In genomic region chr15:90164239-90164638, GRCh38 we compare ENCODE assay signal across 7 cellular contexts. TPM values are rescaled to one million over a fixed set of nuclear protein-coding genes. Genes with fewer than 3 reads are reported as not detected.
A peak's percentile ranks its signal among the peaks of the same experiment; 100 is the strongest.
DNase-seq lines count a peak whose midpoint lies in the region; ATAC-seq, FAIRE-seq and TF ChIP-seq lines count a peak whose summit lies in the region.
"Not testable (repeated sequence)": the region's sequence is repeated elsewhere in the genome, so short reads cannot be mapped to it uniquely, and the experiment has no call there.

No MANE protein-coding gene starts in this region.

- not testable (repeated sequence) for ATAC-seq in PC-3; RWPE2 (ENCODE audit: low read depth); K562; HepG2

- TF ChIP-seq EP300 in K562 (IDR thresholded peaks at IDR 0.05; ENCODE audit: low read length); HepG2 (IDR thresholded peaks at IDR 0.05; ENCODE audit: low read depth in 2 of 2, low read length in 2 of 2); HepG2 (CRISPR knock-in tag; IDR thresholded peaks at IDR 0.05; ENCODE audit: borderline replicate concordance): not testable (repeated sequence)

- H3K9me1 ChIP-seq in K562 (ENCODE audit: control insufficient read depth, insufficient read depth, low read length): not testable (repeated sequence)

- H3K4me1 ChIP-seq in PC-3 (ENCODE audit: insufficient read depth, low read length): peaks cover 68% of the 10 kb centered on the region
- H3K4me1 ChIP-seq in RWPE2 (ENCODE audit: insufficient read depth, poor library complexity, severe bottlenecking): peaks cover 58% of the 10 kb centered on the region
- H3K4me1 ChIP-seq in K562 (replicated peaks in 1 of 2; ENCODE audit: control insufficient read depth in 2 of 2, insufficient read depth in 2 of 2, low read length in 2 of 2): peaks cover 10 to 43% of the 10 kb centered on the region in 2 experiments; a peak in 4 of 5 replicates
- H3K4me1 ChIP-seq in HepG2 (ENCODE audit: insufficient read depth, low read length): peaks cover 83% of the 10 kb centered on the region
- H3K4me1 ChIP-seq in smooth muscle cell (ENCODE audit: low read depth): not testable (repeated sequence)

- POLR2A ChIA-PET in PC-3 (lab: Charles Lee; ENCODE audit: unreplicated experiment): not testable (repeated sequence)
- POLR2A ChIA-PET in K562 (lab: Yijun Ruan, JAX): interaction anchor here (1.1 kb wide), 1 partner anchor 36 kb away, joined by 3 read pairs; no protein-coding TSS in a partner anchor
- POLR2A ChIA-PET in HepG2 (lab: Yijun Ruan, JAX): interaction anchor here (0.7 kb wide), 1 partner anchor 26 kb away, joined by 3 read pairs; no protein-coding TSS in a partner anchor

- H4K20me1 ChIP-seq in PC-3 (ENCODE audit: low read length); K562 (replicated peaks; ENCODE audit: control insufficient read depth, insufficient read depth, low read length); HepG2 (ENCODE audit: insufficient read depth, low read length); smooth muscle cell (ENCODE audit: low read depth): not testable (repeated sequence)

- not testable (repeated sequence) for H3K9me3 Mint-ChIP-seq in Calu3 (ENCODE audit: low read depth, unreplicated experiment)

- FAIRE-seq in K562 (lab: Jason Lieb, UNC); HepG2 (lab: Jason Lieb, UNC): not testable (repeated sequence)

- not testable (repeated sequence) for BruUV-seq in Calu3 (replicated peaks; lab: Mats Ljungman, UMichigan); PC-3 (replicated peaks; lab: Mats Ljungman, UMichigan); K562 (replicated peaks; lab: Mats Ljungman, UMichigan); HepG2 (replicated peaks; lab: Mats Ljungman, UMichigan)

- intact Hi-C loops in Calu3 (cut with micrococcal nuclease; ENCODE audit: unreplicated experiment); K562 (cut with micrococcal nuclease); HepG2 (cut with micrococcal nuclease; ENCODE audit: unreplicated experiment): not testable (repeated sequence)
- intact Hi-C loops in PC-3 (cut with micrococcal nuclease): loop anchor here (5.0 kb wide), 1 partner anchor 238 kb away; no protein-coding TSS in a partner anchor

- not testable (repeated sequence) for TF ChIP-seq POLR2A in K562 (conservative IDR thresholded peaks at IDR 0.05); HepG2 (IDR thresholded peaks at IDR 0.05; ENCODE audit: insufficient read depth in 1 of 2, low read depth in 2 of 2, low read length in 2 of 2)

- peak overlapping the region; percentile 90; the same call in 1 of the 2 replicates for H3K9ac ChIP-seq in PC-3 (ENCODE audit: low read length)
- H3K9ac ChIP-seq in K562 (ENCODE audit: insufficient read depth in 1 of 2, low read depth in 2 of 2, low read length in 2 of 2); HepG2 (ENCODE audit: insufficient read depth, low read depth, low read length); smooth muscle cell (ENCODE audit: low read depth): not testable (repeated sequence)

- H3F3A ChIP-seq in PC-3 (ENCODE audit: low read length, unreplicated experiment) (peaks cover 21% of the 10 kb centered on the region), smooth muscle cell (ENCODE audit: low read depth) (peaks cover 23% of the 10 kb centered on the region)

- not testable (repeated sequence) for TF ChIP-seq RAD21 in K562 (CRISPR knock-in tag; conservative IDR thresholded peaks at IDR 0.05 in 1 of 2, IDR thresholded peaks at IDR 0.05 in 1 of 2); HepG2 (CRISPR knock-in tag; IDR thresholded peaks at IDR 0.05)

- not testable (repeated sequence) for DNase-seq in Calu3; PC-3; RWPE2 (ENCODE audit: low spot score); K562 (ENCODE audit: extremely low read depth in 1 of 4, low spot score in 3 of 4); epithelial cell of prostate (ENCODE audit: low read depth, low spot score); HepG2 (ENCODE audit: low spot score); smooth muscle cell (lab: John Stamatoyannopoulos, UW; ENCODE audit: unreplicated experiment)

- not testable (repeated sequence) for H2AFZ ChIP-seq in PC-3 (ENCODE audit: low read length); K562 (ENCODE audit: low read depth, low read length); HepG2 (ENCODE audit: low read length); smooth muscle cell (ENCODE audit: low read depth)

- H3K9me2 ChIP-seq in PC-3 (replicated peaks; ENCODE audit: low read length): not testable (repeated sequence)

- H3K27me3 ChIP-seq in PC-3 (ENCODE audit: low read length); RWPE2 (ENCODE audit: insufficient read depth, poor library complexity, severe bottlenecking); K562 (ENCODE audit: control insufficient read depth in 2 of 2, insufficient read depth in 2 of 2, low read length in 2 of 2); HepG2 (ENCODE audit: control insufficient read depth in 1 of 2, insufficient read depth in 2 of 2, low read length in 2 of 2); smooth muscle cell (ENCODE audit: low read depth): not testable (repeated sequence)

- H3K27ac ChIP-seq in PC-3 (ENCODE audit: low read length) (peak overlapping the region; percentile 100), RWPE2 (ENCODE audit: poor library complexity, severe bottlenecking) (peak overlapping the region; percentile 97), epithelial cell of prostate (peak overlapping the region; percentile 98), smooth muscle cell (ENCODE audit: low read depth) (peak overlapping the region; percentile 86)
- H3K27ac ChIP-seq in K562 (ENCODE audit: extremely low read depth, low read depth, low read length); HepG2 (ENCODE audit: extremely low read length, insufficient read depth, low read length): not testable (repeated sequence)

- not testable (repeated sequence) for H3K79me2 ChIP-seq in PC-3 (ENCODE audit: low read length); K562 (ENCODE audit: control insufficient read depth, insufficient read depth, low read length); HepG2 (ENCODE audit: insufficient read depth, low read length); smooth muscle cell (ENCODE audit: low read depth)

- not testable (repeated sequence) for H3K27me3 Mint-ChIP-seq in Calu3 (ENCODE audit: unreplicated experiment)

- peak overlapping the region; percentile 20 for H3K27ac Mint-ChIP-seq in Calu3 (ENCODE audit: unreplicated experiment)

- TF ChIP-seq CTCF in Calu3 (IDR thresholded peaks at IDR 0.05; ENCODE audit: unreplicated experiment); PC-3 (conservative IDR thresholded peaks at IDR 0.05; ENCODE audit: low read depth, low read length); RWPE2 (IDR thresholded peaks at IDR 0.05; ENCODE audit: poor library complexity, severe bottlenecking); K562 (IDR thresholded peaks at IDR 0.05 in 2 of 3, conservative IDR thresholded peaks at IDR 0.05 in 1 of 3; ENCODE audit: insufficient read depth in 2 of 3, low read depth in 1 of 3, low read length in 3 of 3); HepG2 (CRISPR knock-in tag; IDR thresholded peaks at IDR 0.05); smooth muscle cell (IDR thresholded peaks at IDR 0.05; ENCODE audit: borderline replicate concordance, insufficient read depth, poor library complexity, severe bottlenecking): not testable (repeated sequence)

- in situ Hi-C loops in K562 (cut with MboI): loop anchor here (5.0 kb wide), 1 partner anchor 53 kb away; no protein-coding TSS in a partner anchor
- in situ Hi-C loops in HepG2 (cut with HindIII; ENCODE audit: extremely low pct_ligation_motif_present, low pct_unique_long_range_greater_than_20kb): not testable (repeated sequence)

- 88% methylated on average over 2 of the region's 3 CpGs for WGBS in K562 (ENCODE audit: insufficient coverage, low coverage, missing lambda C conversion rate)
- WGBS in HepG2 (ENCODE audit: low lambda C conversion rate): 69% methylated on average over 3 of the region's 3 CpGs
- WGBS in smooth muscle cell (ENCODE audit: low lambda C conversion rate): 93% methylated on average over 3 of the region's 3 CpGs

- H3K4me3 ChIP-seq in PC-3 (ENCODE audit: low read length); RWPE2 (ENCODE audit: severe bottlenecking); K562; HepG2 (replicated peaks in 1 of 3; ENCODE audit: insufficient read depth in 1 of 3, low read depth in 2 of 3, low read length in 3 of 3); smooth muscle cell: not testable (repeated sequence)

- H3K4me2 ChIP-seq in PC-3 (ENCODE audit: low read length); K562 (ENCODE audit: insufficient read depth, low read length); HepG2 (ENCODE audit: low read depth, low read length); smooth muscle cell: not testable (repeated sequence)

- H3K36me3 Mint-ChIP-seq in Calu3 (ENCODE audit: insufficient read depth, unreplicated experiment): not testable (repeated sequence)

- not testable (repeated sequence) for H3K4me3 Mint-ChIP-seq in Calu3 (ENCODE audit: low read depth, unreplicated experiment)

- CTCF ChIA-PET in Calu3 (lab: Charles Lee): interaction anchor here (0.9 to 1.4 kb wide), 3 partner anchors 20 to 57 kb away, joined by 3 to 5 read pairs (median 3); no protein-coding TSS in a partner anchor
- CTCF ChIA-PET in PC-3 (lab: Charles Lee); K562 (lab: Yijun Ruan, JAX; ENCODE audit: low intra/inter-chr PET ratio); HepG2 (lab: Yijun Ruan, JAX; ENCODE audit: low intra/inter-chr PET ratio, low total read pairs): not testable (repeated sequence)

- H3K36me3 ChIP-seq in PC-3 (ENCODE audit: low read depth, low read length); RWPE2 (ENCODE audit: low read depth); K562 (ENCODE audit: control insufficient read depth, insufficient read depth, low read length); HepG2 (replicated peaks in 1 of 2; ENCODE audit: control insufficient read depth in 1 of 2, insufficient read depth in 2 of 2, low read length in 2 of 2); smooth muscle cell (ENCODE audit: low read depth): not testable (repeated sequence)

- peaks cover 61% of the 10 kb centered on the region for H3K4me1 Mint-ChIP-seq in Calu3 (ENCODE audit: low read depth, unreplicated experiment)

- H3K9me3 ChIP-seq in PC-3 (ENCODE audit: low read length); RWPE2 (ENCODE audit: severe bottlenecking); K562 (replicated peaks; ENCODE audit: control insufficient read depth, insufficient read depth, low read depth, low read length); HepG2 (ENCODE audit: low read length); smooth muscle cell (replicated peaks; ENCODE audit: low read depth): not testable (repeated sequence)

RNA-seq across cellular contexts. Expression of gene SEMA4B, which starts 36.9 kb away (rescaled TPM):
- total RNA-seq in Calu3 (2022) (67.3 and 73.0 TPM in 2 replicates), PC-3 (2014; rRNA removed) (114 and 175 TPM in 2 replicates), K562 (2014; rRNA removed) (11.0 and 38.7 TPM in 2 replicates), K562 (2014; rRNA removed; fragmentation: Illumina TruSeq; extraction: Trizol) (8.5 and 10.7 TPM in 2 replicates), K562 (2015; rRNA removed; fragmentation: Illumina TruSeq; extraction: Trizol) (16.7 and 17.7 TPM in 2 replicates), K562 (2021) (33.6 and 37.9 TPM in 2 replicates), HepG2 (2016; rRNA removed; fragmentation: Illumina TruSeq; extraction: Trizol) (1.3 and 2.1 TPM in 2 replicates), smooth muscle cell (26.5 and 29.6 TPM in 2 replicates)
- 229 and 471 TPM in 2 replicates for total RNA-seq in K562 (2011; cell fraction: chromatin; rRNA removed; ENCODE audit: low replicate concordance)
- 275 and 311 TPM in 2 replicates for total RNA-seq in K562 (2011; cell fraction: nucleolus; rRNA removed)
- 234 and 268 TPM in 2 replicates for total RNA-seq in K562 (2011; cell fraction: nucleoplasm; rRNA removed)
- polyA plus RNA-seq in K562 (2011; rRNA removed) (28.8 and 56.9 TPM in 2 replicates), K562 (2014; fragmentation: Illumina TruSeq; extraction: Trizol) (10.9 and 16.9 TPM in 2 replicates), K562 (2014; fragmentation: Nextera tagmentation; extraction: Ambion mirVana) (1 to 10 TPM; 1.3 to 1.5 TPM), K562 (2014; rRNA removed) (24.8 and 27.8 TPM in 2 replicates), HepG2 (2011; rRNA removed) (17.0 and 31.8 TPM in 2 replicates), smooth muscle cell (51.4 and 57.1 TPM in 2 replicates)
- 31.0 and 40.4 TPM in 2 replicates for polyA plus RNA-seq in K562 (2011; cell fraction: cytosol; rRNA removed)
- 155 and 194 TPM in 2 replicates for polyA plus RNA-seq in K562 (2011; cell fraction: nucleus; rRNA removed)
- polyA plus RNA-seq in K562 (2012): 31.3 and 40.0 TPM in 2 replicates
- 41.6 and 47.9 TPM in 2 replicates for polyA minus RNA-seq in K562 (2011; rRNA and poly(A)+ RNA removed)
- 59.8 and 102 TPM in 2 replicates for polyA minus RNA-seq in K562 (2011; cell fraction: cytosol; rRNA and poly(A)+ RNA removed)
- 62.9 and 86.3 TPM in 2 replicates for polyA minus RNA-seq in K562 (2011; cell fraction: nucleus; rRNA and poly(A)+ RNA removed)
- total RNA-seq in HepG2 (2016; cell fraction: cytosol; rRNA removed; fragmentation: Illumina TruSeq; extraction: Trizol; ENCODE audit: low read depth): 2.8 and 3.6 TPM in 2 replicates
- total RNA-seq in HepG2 (2016; cell fraction: insoluble cytoplasmic fraction; rRNA removed; fragmentation: Illumina TruSeq; extraction: Trizol): 1.8 and 2.7 TPM in 2 replicates
- total RNA-seq in HepG2 (2016; cell fraction: membrane; rRNA removed; fragmentation: Illumina TruSeq; extraction: Trizol): 1.5 and 1.8 TPM in 2 replicates
- 4.4 and 5.3 TPM in 2 replicates for total RNA-seq in HepG2 (2016; cell fraction: nucleus; rRNA removed; fragmentation: Illumina TruSeq; extraction: Trizol)
- 11.3 and 13.8 TPM in 2 replicates for polyA plus RNA-seq in HepG2 (2011; cell fraction: cytosol; rRNA removed)
- polyA plus RNA-seq in HepG2 (2011; cell fraction: nucleus; rRNA removed): 63.8 and 71.1 TPM in 2 replicates
- 11.2 and 22.4 TPM in 2 replicates for polyA plus RNA-seq in HepG2 (2012)
- 0.40 and 0.47 TPM in 2 replicates for polyA plus RNA-seq in HepG2 (2016; cell fraction: cytosol; fragmentation: Illumina TruSeq; extraction: Trizol; ENCODE audit: low read depth)
- polyA plus RNA-seq in HepG2 (2016; cell fraction: insoluble cytoplasmic fraction; fragmentation: Illumina TruSeq; extraction: Trizol; ENCODE audit: low read depth): 2.0 and 2.2 TPM in 2 replicates
- polyA plus RNA-seq in HepG2 (2016; cell fraction: membrane; fragmentation: Illumina TruSeq; extraction: Trizol; ENCODE audit: low read depth): 0.70 and 1.2 TPM in 2 replicates
- 14.4 and 14.8 TPM in 2 replicates for polyA plus RNA-seq in HepG2 (2016; cell fraction: nucleus; fragmentation: Illumina TruSeq; extraction: Trizol; ENCODE audit: insufficient read depth, low read depth)
- polyA minus RNA-seq in HepG2 (2011; rRNA and poly(A)+ RNA removed; ENCODE audit: low replicate concordance): 42.2 and 71.8 TPM in 2 replicates
- 25.4 and 35.9 TPM in 2 replicates for polyA minus RNA-seq in HepG2 (2011; cell fraction: cytosol; rRNA and poly(A)+ RNA removed)
- 35.4 and 39.4 TPM in 2 replicates for polyA minus RNA-seq in HepG2 (2011; cell fraction: nucleus; rRNA and poly(A)+ RNA removed)
